Comparison of ENCODE assay signal across 16 cellular contexts in genomic region chr7:55044791-55045190, GRCh38. TPM values are rescaled to one million over a fixed set of nuclear protein-coding genes. Genes with fewer than 3 reads are reported as not detected.
DNase-seq lines count a peak whose midpoint lies in the region; ATAC-seq and TF ChIP-seq lines count a peak whose summit lies in the region.
"Had no signal": no experiment of that assay in that cellular context is flagged by ENCODE, and none has a peak within 500 bp of the region (broad histone marks: within the 10 kb centered on the region; RNA-seq: fewer than 3 reads in every experiment).

No MANE protein-coding gene starts in this region.

- TF ChIP-seq POLR2A in right lobe of liver (IDR thresholded peaks at IDR 0.05): no peak
- no peak for TF ChIP-seq POLR2A in stomach (IDR thresholded peaks at IDR 0.05)
- TF ChIP-seq POLR2A in tibial nerve (IDR thresholded peaks at IDR 0.05): no peak
- no peak for TF ChIP-seq POLR2A in spleen (IDR thresholded peaks at IDR 0.05)

- no peak overlapping the region for H3K4me3 Mint-ChIP-seq in CD4-positive, alpha-beta T cell
- H3K4me3 Mint-ChIP-seq: dendritic cell treated with granulocyte-macrophage colony-stimulating factor and Interleukin-4, amounts not matched to agents 40 ng/mL and 50 ng/mL, for 4 days; stimulated activated naive CD8-positive, alpha-beta T cell treated with anti-CD3 and anti-CD28 coated beads, Interleukin-15, Interleukin-2, amounts not matched to agents 100 ng/mL and 50 ng/mL, for 24 hours had no signal

- H3K4me1 ChIP-seq in right lobe of liver: peaks cover 0 to 75% (median 28%) of the 10 kb centered on the region in 4 donors
- peaks cover 5 to 73% (median 40%) of the 10 kb centered on the region in 4 donors for H3K4me1 ChIP-seq in stomach
- H3K4me1 ChIP-seq in tibial nerve: peaks cover 0 to 33% (median 14%) of the 10 kb centered on the region in 4 donors
- peaks cover 0 to 3% (median 0%) of the 10 kb centered on the region in 6 donors for H3K4me1 ChIP-seq in spleen
- H3K4me1 ChIP-seq: SJSA1 had no signal

- no peaks in the 10 kb centered on the region for H3K27me3 ChIP-seq in right lobe of liver
- H3K27me3 ChIP-seq in stomach: no peaks in the 10 kb centered on the region
- H3K27me3 ChIP-seq in tibial nerve: no peaks in the 10 kb centered on the region
- H3K27me3 ChIP-seq in spleen (replicated peaks in 1 of 7): no peaks in the 10 kb centered on the region
- no peaks in the 10 kb centered on the region for H3K27me3 ChIP-seq in CD4-positive, alpha-beta T cell (ENCODE audit: control insufficient read depth, insufficient read depth, low read length)
- H3K27me3 ChIP-seq: SJSA1 had no signal

- no peaks in the 10 kb centered on the region for H3K27me3 Mint-ChIP-seq in CD4-positive, alpha-beta T cell
- H3K27me3 Mint-ChIP-seq: dendritic cell treated with granulocyte-macrophage colony-stimulating factor and Interleukin-4, amounts not matched to agents 40 ng/mL and 50 ng/mL, for 4 days; stimulated activated naive CD8-positive, alpha-beta T cell treated with anti-CD3 and anti-CD28 coated beads, Interleukin-15, Interleukin-2, amounts not matched to agents 100 ng/mL and 50 ng/mL, for 24 hours had no signal

- no peak for TF ChIP-seq EP300 in stomach (IDR thresholded peaks at IDR 0.05)
- peak in 1 of 2 donors; percentile 6 for TF ChIP-seq EP300 in tibial nerve (IDR thresholded peaks at IDR 0.05)

- H3K27ac Mint-ChIP-seq in CD4-positive, alpha-beta T cell: no peak overlapping the region
- H3K27ac Mint-ChIP-seq: dendritic cell treated with granulocyte-macrophage colony-stimulating factor and Interleukin-4, amounts not matched to agents 40 ng/mL and 50 ng/mL, for 4 days; stimulated activated naive CD8-positive, alpha-beta T cell treated with anti-CD3 and anti-CD28 coated beads, Interleukin-15, Interleukin-2, amounts not matched to agents 100 ng/mL and 50 ng/mL, for 24 hours had no signal

- CTCF ChIA-PET in CD4-positive, alpha-beta T cell (lab: Charles Lee): no interaction called here

- intact Hi-C loops in right lobe of liver (cut with DNase I) (no loop called here), stomach (cut with DNase I; ENCODE audit: low total_unique reads) (no loop called here), spleen (cut with DNase I; ENCODE audit: low total_unique reads) (no loop called here)
- intact Hi-C loops in CD4-positive, alpha-beta T cell (cut with DNase I, micrococcal nuclease): no loop called here

- H3K4me3 ChIP-seq in right lobe of liver (no peak overlapping the region), stomach (no peak overlapping the region), tibial nerve (no peak overlapping the region), spleen (no peak overlapping the region)
- H3K4me3 ChIP-seq: SJSA1 had no signal

- 32% methylated on average over 5 of the region's 5 CpGs for WGBS in right lobe of liver (ENCODE audit: insufficient coverage, low coverage, low lambda C conversion rate, missing lambda C conversion rate)
- 51 to 83% (median 75%) methylated on average over 5 of the region's 5 CpGs for WGBS in stomach, 5 donors
- WGBS in tibial nerve, 2 donors: 13 to 34% methylated on average over 5 of the region's 5 CpGs
- 85 to 86% (median 85%) methylated on average over 5 of the region's 5 CpGs for WGBS in spleen, 5 donors

- H3K36me3 Mint-ChIP-seq in CD4-positive, alpha-beta T cell (ENCODE audit: low read depth): no peaks in the 10 kb centered on the region

- DNase-seq in GM03348 (ENCODE audit: low spot score) (peak; percentile 36), astrocyte of the hippocampus (ENCODE audit: low read depth, low spot score) (peak; percentile 76), right lobe of liver (no peak), stomach (no peak), tibial nerve (ENCODE audit: low spot score in 2 of 2) (no peak), UCSD-AML1 (lab: John Stamatoyannopoulos, UW; ENCODE audit: unreplicated experiment) (no peak), spleen (no peak)
- DNase-seq in CD4-positive, alpha-beta T cell: no peak
- DNase-seq: activated CD4-positive, alpha-beta T cell treated with anti-CD3 and anti-CD28 coated beads for 1 hour; anterior cingulate cortex; erythroblast; H7; NCI-H1694 had no signal

- POLR2A ChIA-PET in CD4-positive, alpha-beta T cell (lab: Charles Lee): no interaction called here

- H3K4me1 Mint-ChIP-seq in CD4-positive, alpha-beta T cell (ENCODE audit: low read depth): no peaks in the 10 kb centered on the region

- TF ChIP-seq CTCF in right lobe of liver (IDR thresholded peaks at IDR 0.05) (no peak), stomach (IDR thresholded peaks at IDR 0.05) (no peak), tibial nerve (IDR thresholded peaks at IDR 0.05) (no peak), spleen (IDR thresholded peaks at IDR 0.05 in 8 of 11, conservative IDR thresholded peaks at IDR 0.05 in 3 of 11) (no peak)
- no peak for TF ChIP-seq CTCF in CD4-positive, alpha-beta T cell (IDR thresholded peaks at IDR 0.05)

- H3K9me3 Mint-ChIP-seq in CD4-positive, alpha-beta T cell: no peaks in the 10 kb centered on the region
- H3K9me3 Mint-ChIP-seq: dendritic cell treated with granulocyte-macrophage colony-stimulating factor and Interleukin-4, amounts not matched to agents 40 ng/mL and 50 ng/mL, for 4 days; stimulated activated naive CD8-positive, alpha-beta T cell treated with anti-CD3 and anti-CD28 coated beads, Interleukin-15, Interleukin-2, amounts not matched to agents 100 ng/mL and 50 ng/mL, for 24 hours had no signal

- H3K36me3 ChIP-seq in right lobe of liver (no peaks in the 10 kb centered on the region), stomach (no peaks in the 10 kb centered on the region), tibial nerve (no peaks in the 10 kb centered on the region), spleen (no peaks in the 10 kb centered on the region)

- ATAC-seq in right lobe of liver: peak in 3 of 4 donors; percentile 2 to 22 (median 4)
- no peak for ATAC-seq in CD4-positive, alpha-beta T cell (ENCODE audit: poor library complexity)

- peak overlapping the region in 2 of 3 donors; percentile 64 to 88 for H3K27ac ChIP-seq in right lobe of liver
- H3K27ac ChIP-seq in stomach: peak overlapping the region in 3 of 5 donors; percentile 9 to 79 (median 58)
- peak overlapping the region in 2 of 4 donors; percentile 3 to 40 for H3K27ac ChIP-seq in tibial nerve
- no peak overlapping the region for H3K27ac ChIP-seq in spleen
- no peak overlapping the region for H3K27ac ChIP-seq in CD4-positive, alpha-beta T cell (ENCODE audit: low read depth, low read length)
- H3K27ac ChIP-seq: SJSA1 had no signal

- no peaks in the 10 kb centered on the region for H3K9me3 ChIP-seq in right lobe of liver
- no peaks in the 10 kb centered on the region for H3K9me3 ChIP-seq in stomach
- no peaks in the 10 kb centered on the region for H3K9me3 ChIP-seq in tibial nerve
- no peaks in the 10 kb centered on the region for H3K9me3 ChIP-seq in spleen
- no peaks in the 10 kb centered on the region for H3K9me3 ChIP-seq in CD4-positive, alpha-beta T cell (ENCODE audit: control insufficient read depth, low read length)
- H3K9me3 ChIP-seq: SJSA1 had no signal

RNA-seq across cellular contexts. Expression of gene EGFR, which starts 26.0 kb away (rescaled TPM):
- total RNA-seq in right lobe of liver: 100 to 1,000 TPM in 1 of 6 experiments, 10 to 100 TPM in 5; 59.3 to 127 (median 93.7) TPM
- total RNA-seq in stomach: 10 to 100 TPM; 31.7 to 43.4 (median 35.2) TPM
- 10 to 100 TPM in 1 of 3 donors, 1 to 10 TPM in 2; 3.4 to 10.9 (median 3.5) TPM for polyA plus RNA-seq in stomach
- total RNA-seq in tibial nerve: 100 to 1,000 TPM in 3 of 4 donors, 10 to 100 TPM in 1; 72.3 to 136 (median 127) TPM
- 10 to 100 TPM; 15.1 to 35.2 (median 27.9) TPM for total RNA-seq in spleen
- 1 to 10 TPM; 1.1 to 2.3 (median 1.6) TPM for polyA plus RNA-seq in spleen
- total RNA-seq in CD4-positive, alpha-beta T cell: not detected

Comparison
In these comparisons a context has a peak if more than half of its experiments do, and no peak if none do; other contexts are left out.
1. DNase-seq: peak in GM03348 (single experiment) and astrocyte of the hippocampus (single experiment); none in right lobe of liver (0 of 3), stomach (single experiment), tibial nerve (0 of 2), UCSD-AML1 (single experiment), spleen (single experiment) and CD4-positive, alpha-beta T cell (0 of 10).
2. H3K27ac ChIP-seq: peak in right lobe of liver (2 of 3) and stomach (3 of 5); none in spleen (0 of 8) and CD4-positive, alpha-beta T cell (single experiment).
3. RNA of gene EGFR, which starts 26.0 kb away (total RNA-seq): 72.3 to 136 TPM in tibial nerve, 59.3 to 127 TPM in right lobe of liver, 31.7 to 43.4 TPM in stomach and 15.1 to 35.2 TPM in spleen; not detected in CD4-positive, alpha-beta T cell; every median in the first group is over 10 times any median in the second.